ENCODE assay signal across 8 cellular contexts in genomic region chr22:35350539-35351503, GRCh38. TPM values are rescaled to one million over a fixed set of nuclear protein-coding genes. Genes with fewer than 3 reads are reported as not detected.
A peak's percentile ranks its signal among the peaks of the same experiment; 100 is the strongest.
DNase-seq lines count a peak whose midpoint lies in the region; ATAC-seq and TF ChIP-seq lines count a peak whose summit lies in the region.

No MANE protein-coding gene starts in this region.

- H3K4me1 ChIP-seq in left ventricle myocardium inferior, result peaks cover 37% of the 10 kb centered on the region
- H3K4me1 ChIP-seq in upper lobe of left lung, result peaks cover 13 to 36% (median 22%) of the 10 kb centered on the region in 4 donors

- H3K27me3 Mint-ChIP-seq in T-cell, result peaks cover 2 to 13% of the 10 kb centered on the region in 2 donors

- no peaks in the 10 kb centered on the region for H3K9me3 Mint-ChIP-seq in T-cell

- H3K36me3 ChIP-seq in left ventricle myocardium inferior (peaks cover 27% of the 10 kb centered on the region), upper lobe of left lung (peaks cover 3 to 30% (median 25%) of the 10 kb centered on the region in 4 donors)

- peak overlapping the region; percentile 72 to 86 (median 75) for H3K4me3 Mint-ChIP-seq in T-cell

- ATAC-seq in HG02798 (IDR thresholded peaks at IDR 0.05; ENCODE audit: poor library complexity, unreplicated experiment) (peak; percentile 85), T-cell (replicated peaks in 1 of 4) (peak; percentile 85 to 92 (median 88)), upper lobe of left lung (ENCODE audit: low FRiP score in 2 of 2) (peak; percentile 93 to 95)

- DNase-seq in GM12865 (ENCODE audit: low read depth), result peak; percentile 95
- peak; percentile 87 for DNase-seq in NCI-H1436 (lab: John Stamatoyannopoulos, UW)
- peak; percentile 58 to 83 (median 73) for DNase-seq in T-cell
- peak; percentile 87 for DNase-seq in amniotic epithelial cell (ENCODE audit: low read depth)
- DNase-seq in left ventricle myocardium inferior, result peak; percentile 91
- peak; percentile 97 for DNase-seq in posterior vena cava (ENCODE audit: low spot score)
- peak; percentile 91 to 96 for DNase-seq in upper lobe of left lung

- TF ChIP-seq CTCF in GM12865 (IDR thresholded peaks at IDR 0.05; ENCODE audit: insufficient read depth, low read depth, low read length, missing control alignments), result peak; percentile 90
- TF ChIP-seq CTCF in left ventricle myocardium inferior (IDR thresholded peaks at IDR 0.05; ENCODE audit: borderline replicate concordance), result peak; percentile 94
- peak; percentile 93 to 99 (median 97) for TF ChIP-seq CTCF in upper lobe of left lung (IDR thresholded peaks at IDR 0.05)

- 2 to 5% methylated on average over 20 to 45 of the region's 47 CpGs for WGBS in upper lobe of left lung, 2 donors

- TF ChIP-seq POLR2A in upper lobe of left lung (IDR thresholded peaks at IDR 0.05), result peak in 1 of 4 donors; percentile 70

- intact Hi-C loops in left ventricle myocardium inferior (cut with micrococcal nuclease) (loop anchor here (10.0 kb wide), 2 partner anchors 54 to 234 kb away; partner anchors contain the start of gene MCM5), posterior vena cava (cut with DNase I) (loop anchor here in 1 of 2 donors (10.0 kb wide), 2 partner anchors 234 to 264 kb away; partner anchors contain the start of gene MB)

- H3K27ac ChIP-seq in left ventricle myocardium inferior (replicated peaks), result peak overlapping the region; percentile 83
- peak overlapping the region; percentile 58 to 89 (median 74) for H3K27ac ChIP-seq in upper lobe of left lung

- peak overlapping the region; percentile 22 to 72 for H3K27ac Mint-ChIP-seq in T-cell

- peak overlapping the region; percentile 50 for H3K4me3 ChIP-seq in GM12865 (ENCODE audit: low read depth, low read length)
- peak overlapping the region; percentile 72 for H3K4me3 ChIP-seq in left ventricle myocardium inferior
- peak overlapping the region; percentile 33 to 58 (median 52) for H3K4me3 ChIP-seq in upper lobe of left lung

- TF ChIP-seq EP300 in upper lobe of left lung (IDR thresholded peaks at IDR 0.05), result no peak

- peaks cover 23 to 28% (median 25%) of the 10 kb centered on the region in 3 donors for H3K4me1 Mint-ChIP-seq in T-cell

- POLR2A ChIA-PET in T-cell (lab: Charles Lee), result interaction anchor here in 1 of 2 donors (0.6 kb wide), 1 partner anchor 764 kb away, joined by 3 read pairs; no protein-coding TSS in a partner anchor

- CTCF ChIA-PET in T-cell (lab: Charles Lee), result interaction anchor here in 1 of 2 donors (0.5 to 1.0 kb wide), 5 partner anchors 47 to 715 kb away, joined by 3 to 5 read pairs (median 4); partner anchors contain the start of gene TOM1

- H3K27me3 ChIP-seq in left ventricle myocardium inferior (ENCODE audit: low read depth) (no peaks in the 10 kb centered on the region), upper lobe of left lung (no peaks in the 10 kb centered on the region)

- H3K9me3 ChIP-seq in left ventricle myocardium inferior (replicated peaks), result no peaks in the 10 kb centered on the region
- no peaks in the 10 kb centered on the region for H3K9me3 ChIP-seq in upper lobe of left lung

- peaks cover 2% of the 10 kb centered on the region for H3K36me3 Mint-ChIP-seq in T-cell

RNA-seq across cellular contexts. Expression of gene HMOX1, which starts 30.1 kb away (rescaled TPM):
- total RNA-seq in T-cell, result 1 to 10 TPM in 3 of 5 donors, under 1 TPM in 2; 0.40 to 2.4 (median 1.0) TPM
- total RNA-seq in left ventricle myocardium inferior, result 4.8 TPM
- total RNA-seq in posterior vena cava, result 10 to 100 TPM; 14.4 to 42.4 TPM
- 100 to 1,000 TPM in 1 of 6 donors, 10 to 100 TPM in 5; 22.0 to 306 (median 77.9) TPM for total RNA-seq in upper lobe of left lung

RNA-seq across cellular contexts. Expression of gene MCM5, which starts 49.1 kb away (rescaled TPM):
- total RNA-seq in T-cell, result 10 to 100 TPM; 34.7 to 66.8 (median 58.7) TPM
- 8.3 TPM for total RNA-seq in left ventricle myocardium inferior
- 10 to 100 TPM; 15.2 to 17.3 TPM for total RNA-seq in posterior vena cava
- total RNA-seq in upper lobe of left lung, result 10 to 100 TPM in 5 of 6 donors, 1 to 10 TPM in 1; 9.8 to 34.4 (median 20.2) TPM

RNA-seq across cellular contexts. Expression of gene TOM1, which starts 51.1 kb away (rescaled TPM):
- total RNA-seq in T-cell (100 to 1,000 TPM in 2 of 5 donors, 10 to 100 TPM in 3; 55.9 to 152 (median 68.3) TPM), left ventricle myocardium inferior (68.0 TPM), posterior vena cava (10 to 100 TPM; 32.1 to 34.0 TPM), upper lobe of left lung (100 to 1,000 TPM in 2 of 6 donors, 10 to 100 TPM in 4; 79.2 to 194 (median 94.6) TPM)

Comparison
In these comparisons a context has a peak if more than half of its experiments do, and no peak if none do; other contexts are left out.
1. Peak in every context shown above with its lines: DNase-seq, ATAC-seq, H3K4me3 ChIP-seq and H3K27ac ChIP-seq.